25 cellular contexts compared by ENCODE assay signal in the genomic region with DNA sequence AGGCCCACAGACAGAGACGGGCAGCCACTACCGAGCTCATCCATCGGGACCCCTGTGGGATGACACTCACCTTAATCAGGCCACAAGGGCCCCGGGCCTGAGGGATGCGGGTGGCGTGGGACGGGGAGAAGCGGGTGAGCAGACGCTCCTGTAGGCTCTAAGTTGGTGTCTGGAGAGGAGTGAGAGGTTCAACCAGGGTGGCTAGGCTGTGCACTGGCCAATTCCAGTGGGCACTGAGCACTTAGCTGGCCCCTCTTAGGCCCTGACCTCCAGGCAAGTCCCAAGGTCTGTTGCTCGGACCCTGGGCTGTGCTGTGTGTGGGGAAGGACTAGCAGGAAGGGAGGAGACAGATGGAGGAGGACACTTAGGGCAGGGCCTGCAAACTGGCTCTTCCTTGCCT.
"Had no signal": no experiment of that assay in that cellular context is flagged by ENCODE, and none has a peak within 500 bp of the region (broad histone marks: within the 10 kb centered on the region; RNA-seq: fewer than 3 reads in every experiment).

No MANE protein-coding gene starts in this region.

- H3K27me3 ChIP-seq: right lobe of liver, uterus had no signal

- H3K4me3 Mint-ChIP-seq: activated B cell treated with CpG ODN at 0.5 μM for 24 hours; activated CD4-positive, alpha-beta memory T cell treated with anti-CD3 and anti-CD28 coated beads for 36 hours; activated naive CD8-positive, alpha-beta T cell treated with anti-CD3 and anti-CD28 coated beads for 36 hours; activated T-helper 1 cell treated with anti-CD3 and anti-CD28 coated beads, Interleukin-12 subunit alpha, Interleukin-12 subunit beta, Interleukin-2, Interleukin-4 antibody, amounts not matched to agents 30 ng/mL and 10 ng/mL and 1 ng/mL, durations not matched to agents 14 hours and 24 hours and 36 hours; effector memory CD8-positive, alpha-beta T cell had no signal

- H3K9me3 ChIP-seq: pancreas, right lobe of liver, tibial nerve, uterus had no signal

- H3K27ac ChIP-seq: epithelial cell of prostate, pancreas, right lobe of liver, tibial nerve, uterus had no signal

- H3K36me3 Mint-ChIP-seq: activated CD4-positive, alpha-beta memory T cell treated with anti-CD3 and anti-CD28 coated beads for 36 hours; activated naive CD8-positive, alpha-beta T cell treated with anti-CD3 and anti-CD28 coated beads for 36 hours had no signal

- DNase-seq: activated B cell treated with CpG ODN at 0.5 μM for 24 hours; activated CD4-positive, alpha-beta memory T cell treated with anti-CD3 and anti-CD28 coated beads for 36 hours; activated CD4-positive, alpha-beta T cell treated with anti-CD3 and anti-CD28 coated beads for 4 hours; activated naive CD4-positive, alpha-beta T cell; activated naive CD8-positive, alpha-beta T cell treated with anti-CD3 and anti-CD28 coated beads for 36 hours; activated T-cell treated with anti-CD3 and anti-CD28 coated beads for 4 hours; amniotic stem cell; effector memory CD8-positive, alpha-beta T cell; foreskin melanocyte; hypothalamus; islet precursor cell; left colon; midbrain; right lobe of liver; stimulated activated CD4-positive, alpha-beta T cell treated with anti-CD3 and anti-CD28 coated beads, Interleukin-4, amount 100 ng/mL, for 4 hours; stimulated activated naive CD4-positive, alpha-beta T cell; substantia nigra; SW 1271; T-helper 2 cell; uterus had no signal

- H3K4me3 ChIP-seq: lung, pancreas, right lobe of liver, tibial nerve, uterus had no signal

- H3K4me1 ChIP-seq: pancreas, right lobe of liver, tibial nerve, uterus had no signal

- H3K36me3 ChIP-seq: pancreas, right lobe of liver, tibial nerve, uterus had no signal

- H3K9me3 Mint-ChIP-seq: activated B cell treated with CpG ODN at 0.5 μM for 24 hours; activated CD4-positive, alpha-beta memory T cell treated with anti-CD3 and anti-CD28 coated beads for 36 hours; activated naive CD8-positive, alpha-beta T cell treated with anti-CD3 and anti-CD28 coated beads for 36 hours; activated T-helper 1 cell treated with anti-CD3 and anti-CD28 coated beads, Interleukin-12 subunit alpha, Interleukin-12 subunit beta, Interleukin-2, Interleukin-4 antibody, amounts not matched to agents 30 ng/mL and 10 ng/mL and 1 ng/mL, durations not matched to agents 14 hours and 24 hours and 36 hours; effector memory CD8-positive, alpha-beta T cell had no signal

- H3K27ac Mint-ChIP-seq: activated B cell treated with CpG ODN at 0.5 μM for 24 hours; activated CD4-positive, alpha-beta memory T cell treated with anti-CD3 and anti-CD28 coated beads for 36 hours; activated naive CD8-positive, alpha-beta T cell treated with anti-CD3 and anti-CD28 coated beads for 36 hours; activated T-helper 1 cell treated with anti-CD3 and anti-CD28 coated beads, Interleukin-12 subunit alpha, Interleukin-12 subunit beta, Interleukin-2, Interleukin-4 antibody, amounts not matched to agents 30 ng/mL and 10 ng/mL and 1 ng/mL, durations not matched to agents 14 hours and 24 hours and 36 hours; effector memory CD8-positive, alpha-beta T cell had no signal

- ATAC-seq: effector memory CD8-positive, alpha-beta T cell; left colon; pancreas had no signal

- H3K4me1 Mint-ChIP-seq: activated B cell treated with CpG ODN at 0.5 μM for 24 hours; activated naive CD8-positive, alpha-beta T cell treated with anti-CD3 and anti-CD28 coated beads for 36 hours had no signal
